22 cellular contexts compared by ENCODE assay signal in genomic region chr6:111673871-111674270, GRCh38.
DNase-seq lines count a peak whose midpoint lies in the region; ATAC-seq and TF ChIP-seq lines count a peak whose summit lies in the region.
"Had no signal": no experiment of that assay in that cellular context is flagged by ENCODE, and none has a peak within 500 bp of the region (broad histone marks: within the 10 kb centered on the region; RNA-seq: fewer than 3 reads in every experiment).

No MANE protein-coding gene starts in this region.

- no peaks in the 10 kb centered on the region for H3K27me3 Mint-ChIP-seq in activated naive CD4-positive, alpha-beta T cell treated with anti-CD3 and anti-CD28 coated beads, Interleukin-2, amount 50 U/mL, for 24 hours
- peaks cover 0 to 52% (median 26%) of the 10 kb centered on the region in 3 donors for H3K27me3 Mint-ChIP-seq in immature natural killer cell (ENCODE audit: low read depth in 3 of 3)
- H3K27me3 Mint-ChIP-seq: B cell, IgD-negative memory B cell, memory B cell had no signal

- H3K4me3 Mint-ChIP-seq in activated naive CD4-positive, alpha-beta T cell treated with anti-CD3 and anti-CD28 coated beads, Interleukin-2, amount 50 U/mL, for 24 hours: no peak overlapping the region
- no peak overlapping the region for H3K4me3 Mint-ChIP-seq in immature natural killer cell
- no peak overlapping the region for H3K4me3 Mint-ChIP-seq in stimulated activated effector memory CD8-positive, alpha-beta T cell treated with anti-CD3 and anti-CD28 coated beads, Interleukin-12 subunit alpha, Interleukin-12 subunit beta, amount 100 ng/mL, for 72 hours
- H3K4me3 Mint-ChIP-seq: activated naive CD4-positive, alpha-beta T cell treated with anti-CD3 and anti-CD28 coated beads for 36 hours; B cell; H9; memory B cell; T-helper 1 cell treated with Interleukin-12 subunit alpha and Interleukin-12 subunit beta and Interleukin-4 antibody, amounts not matched to agents 30 μg/mL and 1 μg/mL, for 36 hours had no signal

- H3K9me3 Mint-ChIP-seq in activated naive CD4-positive, alpha-beta T cell treated with anti-CD3 and anti-CD28 coated beads, Interleukin-2, amount 50 U/mL, for 24 hours: no peaks in the 10 kb centered on the region
- no peaks in the 10 kb centered on the region for H3K9me3 Mint-ChIP-seq in immature natural killer cell
- no peaks in the 10 kb centered on the region for H3K9me3 Mint-ChIP-seq in stimulated activated effector memory CD8-positive, alpha-beta T cell treated with anti-CD3 and anti-CD28 coated beads, Interleukin-12 subunit alpha, Interleukin-12 subunit beta, amount 100 ng/mL, for 72 hours
- H3K9me3 Mint-ChIP-seq: activated naive CD4-positive, alpha-beta T cell treated with anti-CD3 and anti-CD28 coated beads for 36 hours; H9; IgD-negative memory B cell; memory B cell; T-helper 1 cell treated with Interleukin-12 subunit alpha and Interleukin-12 subunit beta and Interleukin-4 antibody, amounts not matched to agents 30 μg/mL and 1 μg/mL, for 36 hours had no signal

- H3K4me1 ChIP-seq in breast epithelium: no peaks in the 10 kb centered on the region

- peaks cover 27% of the 10 kb centered on the region for H3K36me3 Mint-ChIP-seq in activated naive CD4-positive, alpha-beta T cell treated with anti-CD3 and anti-CD28 coated beads, Interleukin-2, amount 50 U/mL, for 24 hours
- peaks cover 15 to 56% (median 44%) of the 10 kb centered on the region in 3 donors for H3K36me3 Mint-ChIP-seq in immature natural killer cell
- H3K36me3 Mint-ChIP-seq in stimulated activated effector memory CD8-positive, alpha-beta T cell treated with anti-CD3 and anti-CD28 coated beads, Interleukin-12 subunit alpha, Interleukin-12 subunit beta, amount 100 ng/mL, for 72 hours: peaks cover 100% of the 10 kb centered on the region

- TF ChIP-seq POLR2A in breast epithelium (IDR thresholded peaks at IDR 0.05): no peak

- TF ChIP-seq CTCF in WERI-Rb-1 (IDR thresholded peaks at IDR 0.05; ENCODE audit: low read depth, low read length): no peak
- TF ChIP-seq CTCF in breast epithelium (IDR thresholded peaks at IDR 0.05): no peak

- intact Hi-C loops in breast epithelium (cut with DNase I; ENCODE audit: low total_unique reads): no loop called here

- H3K27ac ChIP-seq in WERI-Rb-1: peak overlapping the region; percentile 52
- no peak overlapping the region for H3K27ac ChIP-seq in breast epithelium
- H3K27ac ChIP-seq: gastroesophageal sphincter, right atrium auricular region had no signal

- H3K4me1 Mint-ChIP-seq in activated naive CD4-positive, alpha-beta T cell treated with anti-CD3 and anti-CD28 coated beads, Interleukin-2, amount 50 U/mL, for 24 hours: peaks cover 39% of the 10 kb centered on the region
- peaks cover 17 to 70% of the 10 kb centered on the region in 2 donors for H3K4me1 Mint-ChIP-seq in immature natural killer cell
- H3K4me1 Mint-ChIP-seq in stimulated activated effector memory CD8-positive, alpha-beta T cell treated with anti-CD3 and anti-CD28 coated beads, Interleukin-12 subunit alpha, Interleukin-12 subunit beta, amount 100 ng/mL, for 72 hours: peaks cover 6% of the 10 kb centered on the region
- H3K4me1 Mint-ChIP-seq: IgD-negative memory B cell, memory B cell had no signal

- ATAC-seq in stimulated activated effector memory CD8-positive, alpha-beta T cell treated with anti-CD3 and anti-CD28 coated beads, Interleukin-12 subunit alpha, Interleukin-12 subunit beta, amount 100 ng/mL, for 72 hours: no peak
- ATAC-seq: gastroesophageal sphincter had no signal

- peak overlapping the region; percentile 65 for H3K27ac Mint-ChIP-seq in activated naive CD4-positive, alpha-beta T cell treated with anti-CD3 and anti-CD28 coated beads, Interleukin-2, amount 50 U/mL, for 24 hours
- H3K27ac Mint-ChIP-seq in immature natural killer cell: peak overlapping the region in 4 of 6 donors; percentile 5 to 76 (median 53)
- peak overlapping the region; percentile 84 for H3K27ac Mint-ChIP-seq in stimulated activated effector memory CD8-positive, alpha-beta T cell treated with anti-CD3 and anti-CD28 coated beads, Interleukin-12 subunit alpha, Interleukin-12 subunit beta, amount 100 ng/mL, for 72 hours
- H3K27ac Mint-ChIP-seq: activated naive CD4-positive, alpha-beta T cell treated with anti-CD3 and anti-CD28 coated beads for 36 hours; B cell; IgD-negative memory B cell; memory B cell; T-helper 1 cell treated with Interleukin-12 subunit alpha and Interleukin-12 subunit beta and Interleukin-4 antibody, amounts not matched to agents 30 μg/mL and 1 μg/mL, for 36 hours had no signal

- no peaks in the 10 kb centered on the region for H3K9me3 ChIP-seq in WERI-Rb-1 (ENCODE audit: severe bottlenecking)
- no peaks in the 10 kb centered on the region for H3K9me3 ChIP-seq in breast epithelium
- H3K9me3 ChIP-seq: gastroesophageal sphincter, right atrium auricular region had no signal

- H3K4me3 ChIP-seq in WERI-Rb-1 (ENCODE audit: low read depth, low read length) (no peak overlapping the region; the same call in 1 of the 2 replicates), breast epithelium (no peak overlapping the region)
- H3K4me3 ChIP-seq: gastroesophageal sphincter, right atrium auricular region had no signal

- DNase-seq in activated naive CD4-positive, alpha-beta T cell treated with Interleukin-2 at 50 U/mL for 16 hours: no peak
- DNase-seq in WERI-Rb-1: peak; percentile 17
- DNase-seq in immature natural killer cell: no peak
- DNase-seq in stimulated activated effector memory CD8-positive, alpha-beta T cell treated with anti-CD3 and anti-CD28 coated beads, Interleukin-12 subunit alpha, Interleukin-12 subunit beta, amount 100 ng/mL, for 72 hours (ENCODE audit: low spot score in 2 of 2): no peak
- DNase-seq in NCI-H2171 treated with DMSO at 0.1 percent for 48 hours (lab: John Stamatoyannopoulos, UW): no peak
- no peak for DNase-seq in stimulated activated CD4-positive, alpha-beta T cell treated with anti-CD3 and anti-CD28 coated beads, Interleukin-2, amount 100 ng/mL, for 24 hours
- DNase-seq in breast epithelium (ENCODE audit: low spot score in 2 of 2): no peak
- DNase-seq: activated CD4-positive, alpha-beta T cell treated with anti-CD3 and anti-CD28 coated beads for 1 hour; activated naive CD4-positive, alpha-beta T cell treated with anti-CD3 and anti-CD28 coated beads for 36 hours; DMS79 treated with DMSO at 0.1 percent for 48 hours; H9; hippocampal formation; NCI-H1048; NCI-H187; NCI-H526 had no signal

- H3K36me3 ChIP-seq in WERI-Rb-1: no peaks in the 10 kb centered on the region
- no peaks in the 10 kb centered on the region for H3K36me3 ChIP-seq in breast epithelium

- H3K27me3 ChIP-seq in WERI-Rb-1 (ENCODE audit: insufficient read depth, low read depth, severe bottlenecking) (no peaks in the 10 kb centered on the region), breast epithelium (no peaks in the 10 kb centered on the region)
- H3K27me3 ChIP-seq: gastroesophageal sphincter, right atrium auricular region had no signal
